ENCODE assay signal across 20 cellular contexts in the genomic region with DNA sequence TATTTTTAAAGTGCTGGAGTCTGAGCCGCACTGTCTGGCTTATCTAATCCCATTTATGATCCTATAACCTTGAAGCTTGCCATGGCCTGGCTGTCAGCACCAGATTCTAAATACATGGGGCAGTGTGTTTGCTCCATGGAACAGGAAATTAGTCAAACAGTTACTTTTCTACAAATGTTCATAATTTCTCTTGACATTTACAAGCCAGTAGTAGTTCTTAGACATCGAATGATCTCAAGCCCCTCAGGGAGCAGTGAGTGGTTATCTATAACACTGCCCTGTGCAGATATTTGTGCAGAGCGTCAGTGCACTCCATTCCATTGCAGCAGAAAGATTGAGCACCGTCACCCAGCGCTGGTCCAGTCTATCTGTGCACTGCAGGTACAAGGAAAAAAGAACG.
A peak's percentile ranks its signal among the peaks of the same experiment; 100 is the strongest.
DNase-seq lines count a peak whose midpoint lies in the region; ATAC-seq and TF ChIP-seq lines count a peak whose summit lies in the region.
"Had no signal": no experiment of that assay in that cellular context is flagged by ENCODE, and none has a peak within 500 bp of the region (broad histone marks: within the 10 kb centered on the region; RNA-seq: fewer than 3 reads in every experiment).

No MANE protein-coding gene starts in this region.

- ATAC-seq in left lung, result peak; percentile 21
- ATAC-seq: activated T-cell treated with anti-CD3 and anti-CD28 coated beads, Interleukin-2, amount 50 U/mL, for 72 hours; esophagus mucosa had no signal

- TF ChIP-seq CTCF in left lung (IDR thresholded peaks at IDR 0.05) (no peak), transverse colon (IDR thresholded peaks at IDR 0.05) (no peak)

- in situ Hi-C loops in transverse colon (cut with MboI; ENCODE audit: low pct_ligation_motif_present in 1 of 4, low pct_unique_long_range_greater_than_20kb in 1 of 4, low sequenced_read_pairs in 3 of 4), result no loop called here

- intact Hi-C loops in left lung (cut with DNase I) (no loop called here), transverse colon (cut with DNase I; ENCODE audit: low total_unique reads) (no loop called here)

- 35 to 62% methylated on average over 4 to 6 of the region's 6 CpGs for WGBS in transverse colon (ENCODE audit: low coverage in 1 of 2), 2 donors

- DNase-seq in DMS 273 (lab: John Stamatoyannopoulos, UW; ENCODE audit: unreplicated experiment), result peak; percentile 43
- DNase-seq in DMS 273 treated with DMSO at 0.1 percent for 48 hours (lab: John Stamatoyannopoulos, UW), result no peak
- DNase-seq in cerebellar cortex (ENCODE audit: low spot score), result peak; percentile 82
- no peak for DNase-seq in left lung
- no peak for DNase-seq in transverse colon
- DNase-seq in DMS114 treated with DMSO at 0.1 percent for 48 hours (lab: John Stamatoyannopoulos, UW; ENCODE audit: unreplicated experiment), result no peak
- DNase-seq in NCI-H1930 (lab: John Stamatoyannopoulos, UW), result no peak
- DNase-seq in T1000 (lab: John Stamatoyannopoulos, UW), result no peak
- DNase-seq: activated B cell treated with CpG ODN at 0.5 μM for 24 hours; activated naive CD8-positive, alpha-beta T cell treated with anti-CD3 and anti-CD28 coated beads for 36 hours; activated T-cell treated with anti-CD3 and anti-CD28 coated beads, Interleukin-2, amount 50 U/mL, for 72 hours; NCI-H1048; NCI-H2107; Peyer's patch; small intestine had no signal

- no peaks in the 10 kb centered on the region for H3K27me3 ChIP-seq in left lung
- no peaks in the 10 kb centered on the region for H3K27me3 ChIP-seq in transverse colon
- H3K27me3 ChIP-seq: heart right ventricle, Peyer's patch had no signal

- H3K4me3 ChIP-seq in left lung (no peak overlapping the region), transverse colon (no peak overlapping the region)
- H3K4me3 ChIP-seq: Peyer's patch, thoracic aorta had no signal

- H3K4me1 ChIP-seq in left lung, result peaks cover 0 to 3% of the 10 kb centered on the region in 2 donors
- H3K4me1 ChIP-seq in transverse colon, result peaks cover 5 to 27% (median 11%) of the 10 kb centered on the region in 4 donors

- H3K9me3 ChIP-seq in left lung (no peaks in the 10 kb centered on the region), transverse colon (no peaks in the 10 kb centered on the region)
- H3K9me3 ChIP-seq: Peyer's patch, thoracic aorta had no signal

- TF ChIP-seq EP300 in transverse colon (IDR thresholded peaks at IDR 0.05; ENCODE audit: low read depth), result no peak

- TF ChIP-seq POLR2A in transverse colon (IDR thresholded peaks at IDR 0.05), result no peak

- H3K36me3 ChIP-seq in left lung (no peaks in the 10 kb centered on the region), transverse colon (no peaks in the 10 kb centered on the region)
- H3K36me3 ChIP-seq: heart right ventricle, Peyer's patch, thoracic aorta had no signal

- H3K27ac ChIP-seq in left lung (no peak overlapping the region), transverse colon (peak overlapping the region in 3 of 4 donors; percentile 20 to 62 (median 49))
- H3K27ac ChIP-seq: 22Rv1, KMS-11, Peyer's patch, thoracic aorta had no signal

Comparison
In these comparisons a context has a peak if more than half of its experiments do, and no peak if none do; other contexts are left out.
1. DNase-seq: peak in DMS 273 (single experiment) and cerebellar cortex (single experiment); none in DMS 273 treated with DMSO at 0.1 percent for 48 hours (single experiment), left lung (0 of 2), transverse colon (single experiment), DMS114 treated with DMSO at 0.1 percent for 48 hours (single experiment), NCI-H1930 (0 of 2) and T1000 (single experiment).
2. H3K27ac ChIP-seq: peak in transverse colon (3 of 4); none in left lung (0 of 2).